Comparison of ENCODE assay signal across 11 cellular contexts in genomic region chr19:7748756-7749155, GRCh38. TPM values are rescaled to one million over a fixed set of nuclear protein-coding genes. Genes with fewer than 3 reads are reported as not detected.
DNase-seq lines count a peak whose midpoint lies in the region; ATAC-seq and TF ChIP-seq lines count a peak whose summit lies in the region.
"Had no signal": no experiment of that assay in that cellular context is flagged by ENCODE, and none has a peak within 500 bp of the region (broad histone marks: within the 10 kb centered on the region; RNA-seq: fewer than 3 reads in every experiment).

No MANE protein-coding gene starts in this region.

- peaks cover 18% of the 10 kb centered on the region for H3K27me3 ChIP-seq in transverse colon
- H3K27me3 ChIP-seq: vagina had no signal

- peak; percentile 44 for ATAC-seq in left colon
- ATAC-seq in sciatic nerve: no peak

- peak; percentile 7 for DNase-seq in DMS53 treated with DMSO at 0.1 percent for 48 hours (lab: John Stamatoyannopoulos, UW; ENCODE audit: unreplicated experiment)
- peak; percentile 35 for DNase-seq in KBM-7
- no peak for DNase-seq in left colon
- DNase-seq in amygdala (lab: John Stamatoyannopoulos, UW): no peak
- DNase-seq in transverse colon: no peak
- DNase-seq in sciatic nerve (ENCODE audit: low spot score): no peak
- DNase-seq in activated CD4-positive, alpha-beta T cell treated with anti-CD3 and anti-CD28 coated beads, Interleukin-2, amount 50 U/mL, for 4 hours: no peak
- DNase-seq: activated CD4-positive, alpha-beta T cell treated with anti-CD3 and anti-CD28 coated beads for 4 hours; NCI-H1048 had no signal

- in situ Hi-C loops in KBM-7 (cut with MboI; ENCODE audit: low pct_unique_long_range_greater_than_20kb, low sequenced_read_pairs) (no loop called here), transverse colon (cut with MboI; ENCODE audit: low pct_ligation_motif_present in 1 of 4, low pct_unique_long_range_greater_than_20kb in 1 of 4, low sequenced_read_pairs in 3 of 4) (no loop called here)

- intact Hi-C loops in left colon (cut with DNase I, micrococcal nuclease) (no loop called here), transverse colon (cut with DNase I; ENCODE audit: low total_unique reads) (no loop called here), sciatic nerve (cut with DNase I) (no loop called here)

- no peaks in the 10 kb centered on the region for H3K4me1 ChIP-seq in transverse colon
- H3K4me1 ChIP-seq: vagina had no signal

- TF ChIP-seq POLR2A in transverse colon (IDR thresholded peaks at IDR 0.05): no peak

- 22% methylated on average over 4 of the region's 4 CpGs; no CpG with 5 or more reads in 1 of the 2 donors for WGBS in transverse colon (ENCODE audit: low coverage in 1 of 2), 2 donors

- H3K9me3 ChIP-seq in transverse colon: no peaks in the 10 kb centered on the region
- H3K9me3 ChIP-seq: vagina had no signal

- H3K4me3 ChIP-seq in transverse colon: no peak overlapping the region
- H3K4me3 ChIP-seq: vagina had no signal

- TF ChIP-seq CTCF in VCaP (conservative IDR thresholded peaks at IDR 0.05) (peak; percentile 64), transverse colon (IDR thresholded peaks at IDR 0.05) (no peak)

- no peak for TF ChIP-seq EP300 in transverse colon (IDR thresholded peaks at IDR 0.05; ENCODE audit: low read depth)

- H3K27ac ChIP-seq in VCaP (no peak overlapping the region), transverse colon (no peak overlapping the region)
- H3K27ac ChIP-seq: vagina had no signal

- H3K36me3 ChIP-seq in transverse colon: no peaks in the 10 kb centered on the region
- H3K36me3 ChIP-seq: vagina had no signal

RNA-seq across cellular contexts. Expression of gene CD209, which starts 1.4 kb away (rescaled TPM):
- 10 to 100 TPM in 1 of 2 donors, 1 to 10 TPM in 1; 2.6 to 12.1 TPM for total RNA-seq in left colon
- 1 to 10 TPM in 3 of 4 donors, under 1 TPM in 1; 1.00 to 9.4 (median 4.4) TPM for total RNA-seq in transverse colon
- total RNA-seq in sciatic nerve: 20.1 TPM

RNA-seq across cellular contexts. Expression of gene CLEC4M, which starts 14.3 kb away (rescaled TPM):
- total RNA-seq in left colon: not detected
- total RNA-seq in transverse colon: under 1 TPM in 1 of 4 donors, not detected in 3; 0.16 TPM
- not detected for total RNA-seq in sciatic nerve
- total RNA-seq: vagina had no signal

RNA-seq across cellular contexts. Expression of gene CLEC4G, which starts 16.8 kb away (rescaled TPM):
- total RNA-seq in left colon (1 to 10 TPM in 1 of 2 donors, not detected in 1; 1.3 TPM), transverse colon (1 to 10 TPM in 1 of 4 donors, under 1 TPM in 1, not detected in 2; 0.55 to 1.1 TPM), sciatic nerve (2.8 TPM)

RNA-seq across cellular contexts. Expression of gene FCER2, which starts 46.8 kb away (rescaled TPM):
- total RNA-seq in left colon (under 1 TPM; 0.27 to 0.64 TPM), transverse colon (10 to 100 TPM in 1 of 4 donors, 1 to 10 TPM in 1, under 1 TPM in 1, not detected in 1; 0.27 to 10.1 (median 4.3) TPM), sciatic nerve (3.7 TPM)
- total RNA-seq: vagina had no signal

Comparison
In these comparisons a context has a peak if more than half of its experiments do, and no peak if none do; other contexts are left out.
1. DNase-seq: peak in DMS53 treated with DMSO at 0.1 percent for 48 hours (single experiment) and KBM-7 (single experiment); none in left colon (0 of 2), amygdala (0 of 56), transverse colon (single experiment), sciatic nerve (single experiment) and activated CD4-positive, alpha-beta T cell treated with anti-CD3 and anti-CD28 coated beads, Interleukin-2, amount 50 U/mL, for 4 hours (0 of 2).